14 cellular contexts compared by ENCODE assay signal in genomic region chr6:140071601-140072062, GRCh38.
DNase-seq lines count a peak whose midpoint lies in the region; ATAC-seq and TF ChIP-seq lines count a peak whose summit lies in the region.
"Had no signal": no experiment of that assay in that cellular context is flagged by ENCODE, and none has a peak within 500 bp of the region (broad histone marks: within the 10 kb centered on the region; RNA-seq: fewer than 3 reads in every experiment).

No MANE protein-coding gene starts in this region.

- no peaks in the 10 kb centered on the region for H3K36me3 Mint-ChIP-seq in stimulated activated effector memory CD8-positive, alpha-beta T cell treated with anti-CD3 and anti-CD28 coated beads, Interleukin-12 subunit alpha, Interleukin-12 subunit beta, amount 100 ng/mL, for 72 hours
- no peaks in the 10 kb centered on the region for H3K36me3 Mint-ChIP-seq in glutamatergic neuron (ENCODE audit: unreplicated experiment)
- no peaks in the 10 kb centered on the region for H3K36me3 Mint-ChIP-seq in type B pancreatic cell

- no peak overlapping the region for H3K4me3 Mint-ChIP-seq in stimulated activated effector memory CD8-positive, alpha-beta T cell treated with anti-CD3 and anti-CD28 coated beads, Interleukin-12 subunit alpha, Interleukin-12 subunit beta, amount 100 ng/mL, for 72 hours
- H3K4me3 Mint-ChIP-seq in glutamatergic neuron (ENCODE audit: unreplicated experiment): no peak overlapping the region
- no peak overlapping the region for H3K4me3 Mint-ChIP-seq in type B pancreatic cell
- H3K4me3 Mint-ChIP-seq: activated naive CD4-positive, alpha-beta T cell treated with anti-CD3 and anti-CD28 coated beads for 36 hours; nephron progenitor cell; stimulated activated naive CD8-positive, alpha-beta T cell treated with anti-CD3 and anti-CD28 coated beads, Interleukin-15, amount 100 ng/mL, for 72 hours had no signal

- no peaks in the 10 kb centered on the region for H3K9me3 Mint-ChIP-seq in stimulated activated effector memory CD8-positive, alpha-beta T cell treated with anti-CD3 and anti-CD28 coated beads, Interleukin-12 subunit alpha, Interleukin-12 subunit beta, amount 100 ng/mL, for 72 hours
- H3K9me3 Mint-ChIP-seq in glutamatergic neuron (ENCODE audit: unreplicated experiment) (no peaks in the 10 kb centered on the region), type B pancreatic cell (no peaks in the 10 kb centered on the region)
- H3K9me3 Mint-ChIP-seq: activated naive CD4-positive, alpha-beta T cell treated with anti-CD3 and anti-CD28 coated beads for 36 hours; nephron progenitor cell; stimulated activated naive CD8-positive, alpha-beta T cell treated with anti-CD3 and anti-CD28 coated beads, Interleukin-15, amount 100 ng/mL, for 72 hours had no signal

- ATAC-seq in GM18868 (IDR thresholded peaks at IDR 0.05; ENCODE audit: unreplicated experiment) (peak; percentile 47), GM18867 (IDR thresholded peaks at IDR 0.05; ENCODE audit: unreplicated experiment) (no peak)
- peak; percentile 37 for ATAC-seq in stimulated activated effector memory CD8-positive, alpha-beta T cell treated with anti-CD3 and anti-CD28 coated beads, Interleukin-12 subunit alpha, Interleukin-12 subunit beta, amount 100 ng/mL, for 72 hours
- ATAC-seq: stimulated activated naive CD8-positive, alpha-beta T cell treated with anti-CD3 and anti-CD28 coated beads, Interleukin-15, amount 100 ng/mL, for 72 hours had no signal

- no peaks in the 10 kb centered on the region for H3K4me1 Mint-ChIP-seq in stimulated activated effector memory CD8-positive, alpha-beta T cell treated with anti-CD3 and anti-CD28 coated beads, Interleukin-12 subunit alpha, Interleukin-12 subunit beta, amount 100 ng/mL, for 72 hours
- no peaks in the 10 kb centered on the region for H3K4me1 Mint-ChIP-seq in glutamatergic neuron (ENCODE audit: low read depth, unreplicated experiment)
- peaks cover 14% of the 10 kb centered on the region for H3K4me1 Mint-ChIP-seq in type B pancreatic cell (ENCODE audit: unreplicated experiment)
- H3K4me1 Mint-ChIP-seq: stimulated activated naive CD8-positive, alpha-beta T cell treated with anti-CD3 and anti-CD28 coated beads, Interleukin-15, amount 100 ng/mL, for 72 hours had no signal

- TF ChIP-seq CTCF in fibroblast of pulmonary artery (IDR thresholded peaks at IDR 0.05; ENCODE audit: low read length, missing control alignments): no peak
- no peak for TF ChIP-seq CTCF in glutamatergic neuron (IDR thresholded peaks at IDR 0.05; ENCODE audit: partially characterized antibody, unreplicated experiment)
- TF ChIP-seq CTCF in type B pancreatic cell (conservative IDR thresholded peaks at IDR 0.05): no peak

- H3K4me3 ChIP-seq in fibroblast of pulmonary artery (replicated peaks; ENCODE audit: low read depth, low read length): no peak overlapping the region

- H3K27ac Mint-ChIP-seq in stimulated activated effector memory CD8-positive, alpha-beta T cell treated with anti-CD3 and anti-CD28 coated beads, Interleukin-12 subunit alpha, Interleukin-12 subunit beta, amount 100 ng/mL, for 72 hours: no peak overlapping the region
- H3K27ac Mint-ChIP-seq in glutamatergic neuron (ENCODE audit: unreplicated experiment) (no peak overlapping the region), type B pancreatic cell (no peak overlapping the region)
- H3K27ac Mint-ChIP-seq: activated naive CD4-positive, alpha-beta T cell treated with anti-CD3 and anti-CD28 coated beads for 36 hours; nephron progenitor cell; stimulated activated naive CD8-positive, alpha-beta T cell treated with anti-CD3 and anti-CD28 coated beads, Interleukin-15, amount 100 ng/mL, for 72 hours had no signal

- DNase-seq in RPMI7951 (ENCODE audit: low read depth) (peak; percentile 83), fibroblast of pulmonary artery (ENCODE audit: low read depth) (peak; percentile 72), glutamatergic neuron (no peak), globus pallidus (ENCODE audit: low spot score) (no peak), type B pancreatic cell (ENCODE audit: extremely low spot score, unreplicated experiment) (no peak)
- DNase-seq in stimulated activated effector memory CD8-positive, alpha-beta T cell treated with anti-CD3 and anti-CD28 coated beads, Interleukin-12 subunit alpha, Interleukin-12 subunit beta, amount 100 ng/mL, for 72 hours (ENCODE audit: low spot score in 2 of 2): no peak
- DNase-seq: activated CD4-positive, alpha-beta T cell treated with anti-CD3 and anti-CD28 coated beads for 1 hour; activated naive CD4-positive, alpha-beta T cell treated with anti-CD3 and anti-CD28 coated beads for 36 hours; DMS 273 treated with DMSO at 0.1 percent for 48 hours; NCI-H2081; nephron progenitor cell; stimulated activated naive CD8-positive, alpha-beta T cell treated with anti-CD3 and anti-CD28 coated beads, Interleukin-15, amount 100 ng/mL, for 72 hours had no signal

- H3K27me3 Mint-ChIP-seq in glutamatergic neuron (ENCODE audit: unreplicated experiment) (no peaks in the 10 kb centered on the region), type B pancreatic cell (no peaks in the 10 kb centered on the region)

Comparison
In these comparisons a context has a peak if more than half of its experiments do, and no peak if none do; other contexts are left out.
1. DNase-seq: peak in RPMI7951 (single experiment) and fibroblast of pulmonary artery (single experiment); none in stimulated activated effector memory CD8-positive, alpha-beta T cell treated with anti-CD3 and anti-CD28 coated beads, Interleukin-12 subunit alpha, Interleukin-12 subunit beta, amount 100 ng/mL, for 72 hours (0 of 2), glutamatergic neuron (single experiment), globus pallidus (single experiment) and type B pancreatic cell (single experiment).